In the genomic region with DNA sequence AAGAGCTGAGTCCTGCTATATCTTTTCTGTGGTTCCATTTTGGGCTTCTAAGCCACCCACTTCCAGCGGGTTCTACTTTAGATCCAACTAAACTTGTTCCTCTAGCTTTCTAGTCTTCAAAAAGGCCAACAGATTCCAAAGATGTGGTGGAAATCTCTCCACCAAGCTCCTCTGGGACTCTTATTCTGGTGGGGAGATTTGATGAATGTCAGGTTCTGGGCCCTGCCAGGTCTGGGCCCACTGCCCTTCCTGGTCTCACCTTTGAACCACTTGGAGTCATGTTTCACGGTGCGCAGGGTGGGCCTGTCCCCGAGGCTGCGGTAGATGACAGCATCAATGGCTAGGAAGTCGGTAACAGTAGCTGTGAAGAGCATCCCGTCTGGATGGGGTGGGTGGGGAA, we compare ENCODE assay signal across 2 cellular contexts.
TF ChIP-seq lines count a peak whose summit lies in the region.

No MANE protein-coding gene starts in this region.

TF ChIP-seq in HEK293, 187 proteins besides CTCF, POLR2A, EP300 and RAD21:
- no peak for TF ChIP-seq ZBTB8A (tag by site-specific recombination; IDR thresholded peaks at IDR 0.05)
- TF ChIP-seq MYNN (tag by site-specific recombination; IDR thresholded peaks at IDR 0.05; ENCODE audit: borderline replicate concordance) = peak; percentile 88

TF ChIP-seq in K562, 482 proteins besides CTCF, POLR2A, EP300 and RAD21:
- TF ChIP-seq MYNN (IDR thresholded peaks at IDR 0.05) = peak; percentile 99
- TF ChIP-seq MYNN (CRISPR knock-in tag; IDR thresholded peaks at IDR 0.05) = peak; percentile 92
- peak in 1 of 2 experiments; percentile 32; a peak in 1 of 4 replicates for TF ChIP-seq KDM1A (IDR thresholded peaks at IDR 0.05)
- TF ChIP-seq, protein P1, sequence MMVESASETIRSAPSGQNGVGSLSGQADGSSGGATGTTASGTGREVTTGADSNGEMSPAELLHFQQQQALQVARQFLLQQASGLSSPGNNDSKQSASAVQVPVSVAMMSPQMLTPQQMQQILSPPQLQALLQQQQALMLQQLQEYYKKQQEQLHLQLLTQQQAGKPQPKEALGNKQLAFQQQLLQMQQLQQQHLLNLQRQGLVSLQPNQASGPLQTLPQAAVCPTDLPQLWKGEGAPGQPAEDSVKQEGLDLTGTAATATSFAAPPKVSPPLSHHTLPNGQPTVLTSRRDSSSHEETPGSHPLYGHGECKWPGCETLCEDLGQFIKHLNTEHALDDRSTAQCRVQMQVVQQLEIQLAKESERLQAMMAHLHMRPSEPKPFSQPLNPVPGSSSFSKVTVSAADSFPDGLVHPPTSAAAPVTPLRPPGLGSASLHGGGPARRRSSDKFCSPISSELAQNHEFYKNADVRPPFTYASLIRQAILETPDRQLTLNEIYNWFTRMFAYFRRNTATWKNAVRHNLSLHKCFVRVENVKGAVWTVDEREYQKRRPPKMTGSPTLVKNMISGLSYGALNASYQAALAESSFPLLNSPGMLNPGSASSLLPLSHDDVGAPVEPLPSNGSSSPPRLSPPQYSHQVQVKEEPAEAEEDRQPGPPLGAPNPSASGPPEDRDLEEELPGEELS (CRISPR knock-in tag; IDR thresholded peaks at IDR 0.05; ENCODE audit: borderline replicate concordance) = no peak
- peak; percentile 54 for TF ChIP-seq RBM25 (IDR thresholded peaks at IDR 0.05; ENCODE audit: low read depth, low read length, severe bottlenecking)
- TF ChIP-seq BCOR (IDR thresholded peaks at IDR 0.05) = peak; percentile 64
